Comparison of ENCODE assay signal across 21 cellular contexts in genomic region chr6:36125575-36125974, GRCh38. TPM values are rescaled to one million over a fixed set of nuclear protein-coding genes. Genes with fewer than 3 reads are reported as not detected.
DNase-seq lines count a peak whose midpoint lies in the region; ATAC-seq lines count a peak whose summit lies in the region.
"Had no signal": no experiment of that assay in that cellular context is flagged by ENCODE, and none has a peak within 500 bp of the region (broad histone marks: within the 10 kb centered on the region; RNA-seq: fewer than 3 reads in every experiment).

No MANE protein-coding gene starts in this region.

- H3K27ac Mint-ChIP-seq in CD4-positive, alpha-beta memory T cell = peak overlapping the region in 4 of 7 donors; percentile 53 to 96 (median 68)
- H3K27ac Mint-ChIP-seq in dendritic cell treated with granulocyte-macrophage colony-stimulating factor and Interleukin-4, amounts not matched to agents 40 ng/mL and 50 ng/mL, for 4 days = peak overlapping the region; percentile 80
- H3K27ac Mint-ChIP-seq in naive thymus-derived CD8-positive, alpha-beta T cell = peak overlapping the region in 7 of 10 donors; percentile 15 to 82 (median 49)

- intact Hi-C loops in CD4-positive, alpha-beta memory T cell (cut with micrococcal nuclease) = no loop called here
- intact Hi-C loops in dendritic cell treated with granulocyte-macrophage colony-stimulating factor and Interleukin-4, amounts not matched to agents 40 ng/mL and 50 ng/mL, for 4 days (cut with micrococcal nuclease) = no loop called here

- ATAC-seq in naive thymus-derived CD8-positive, alpha-beta T cell = no peak
- ATAC-seq in GM21515 (IDR thresholded peaks at IDR 0.05; ENCODE audit: unreplicated experiment) = no peak
- ATAC-seq: A549, HCT116 had no signal

- no peaks in the 10 kb centered on the region for H3K9me3 ChIP-seq in BLaER1
- no peaks in the 10 kb centered on the region for H3K9me3 ChIP-seq in CD4-positive, alpha-beta memory T cell (ENCODE audit: control insufficient read depth in 1 of 2, low read length in 2 of 2)
- H3K9me3 ChIP-seq: A549, Caco-2 had no signal

- 0 out of 2 replicates have a peak overlapping the region, but pooled peaks have one; percentile 67 for H3K4me2 ChIP-seq in BLaER1
- H3K4me2 ChIP-seq: A549 had no signal

- CTCF ChIA-PET in CD4-positive, alpha-beta memory T cell (lab: Charles Lee; ENCODE audit: partially characterized antibody) = interaction anchor here (2.2 to 9.3 kb wide), 5 partner anchors 16 to 98 kb away, joined by 5 to 70 read pairs (median 10); partner anchors contain the start of genes BRPF3 and MAPK14

- H3K4me1 Mint-ChIP-seq in CD4-positive, alpha-beta memory T cell = peaks cover 50 to 84% (median 63%) of the 10 kb centered on the region in 4 donors
- peaks cover 72% of the 10 kb centered on the region for H3K4me1 Mint-ChIP-seq in dendritic cell treated with granulocyte-macrophage colony-stimulating factor and Interleukin-4, amounts not matched to agents 40 ng/mL and 50 ng/mL, for 4 days (ENCODE audit: low read depth)
- peaks cover 34 to 87% (median 75%) of the 10 kb centered on the region in 4 donors for H3K4me1 Mint-ChIP-seq in naive thymus-derived CD8-positive, alpha-beta T cell

- H3K27ac ChIP-seq in BLaER1 = peak overlapping the region; percentile 44; the same call in 1 of the 2 replicates
- H3K27ac ChIP-seq in CD4-positive, alpha-beta memory T cell (ENCODE audit: low read depth, low read length) = no peak overlapping the region
- H3K27ac ChIP-seq: A549, GM23248, SK-N-MC had no signal

- no peak overlapping the region for H3K4me3 Mint-ChIP-seq in CD4-positive, alpha-beta memory T cell
- no peak overlapping the region for H3K4me3 Mint-ChIP-seq in dendritic cell treated with granulocyte-macrophage colony-stimulating factor and Interleukin-4, amounts not matched to agents 40 ng/mL and 50 ng/mL, for 4 days
- peak overlapping the region in 3 of 10 donors; percentile 12 to 53 (median 42) for H3K4me3 Mint-ChIP-seq in naive thymus-derived CD8-positive, alpha-beta T cell

- POLR2A ChIA-PET in CD4-positive, alpha-beta memory T cell (lab: Charles Lee; ENCODE audit: partially characterized antibody) = interaction anchor here (0.8 to 2.5 kb wide), 2 partner anchors 13 to 98 kb away, joined by 4 to 9 read pairs; partner anchors contain the start of gene MAPK14
- POLR2A ChIA-PET in naive thymus-derived CD8-positive, alpha-beta T cell (lab: Charles Lee) = interaction anchor here (0.7 to 1.4 kb wide), 2 partner anchors 11 to 97 kb away, joined by 3 read pairs; no protein-coding TSS in a partner anchor

- no peaks in the 10 kb centered on the region for H3K9me3 Mint-ChIP-seq in CD4-positive, alpha-beta memory T cell
- no peaks in the 10 kb centered on the region for H3K9me3 Mint-ChIP-seq in dendritic cell treated with granulocyte-macrophage colony-stimulating factor and Interleukin-4, amounts not matched to agents 40 ng/mL and 50 ng/mL, for 4 days
- H3K9me3 Mint-ChIP-seq in naive thymus-derived CD8-positive, alpha-beta T cell = no peaks in the 10 kb centered on the region

- H3K36me3 Mint-ChIP-seq in CD4-positive, alpha-beta memory T cell = peaks cover 0 to 1% of the 10 kb centered on the region in 2 donors
- H3K36me3 Mint-ChIP-seq in dendritic cell treated with granulocyte-macrophage colony-stimulating factor and Interleukin-4, amounts not matched to agents 40 ng/mL and 50 ng/mL, for 4 days (ENCODE audit: low read depth) = peaks cover 8% of the 10 kb centered on the region
- no peaks in the 10 kb centered on the region for H3K36me3 Mint-ChIP-seq in naive thymus-derived CD8-positive, alpha-beta T cell

- H3K9ac ChIP-seq in BLaER1 = no peak overlapping the region
- H3K9ac ChIP-seq: GM23248 had no signal

- peaks cover 90% of the 10 kb centered on the region for H3K4me1 ChIP-seq in BLaER1
- peaks cover 75% of the 10 kb centered on the region for H3K4me1 ChIP-seq in CD4-positive, alpha-beta memory T cell (ENCODE audit: insufficient read depth, low read length)

- no peaks in the 10 kb centered on the region for H4K20me1 ChIP-seq in BLaER1

- no peaks in the 10 kb centered on the region for H3K27me3 ChIP-seq in BLaER1
- no peaks in the 10 kb centered on the region for H3K27me3 ChIP-seq in CD4-positive, alpha-beta memory T cell (ENCODE audit: insufficient read depth, low read length)

- H3K27me3 Mint-ChIP-seq in CD4-positive, alpha-beta memory T cell = no peaks in the 10 kb centered on the region
- no peaks in the 10 kb centered on the region for H3K27me3 Mint-ChIP-seq in dendritic cell treated with granulocyte-macrophage colony-stimulating factor and Interleukin-4, amounts not matched to agents 40 ng/mL and 50 ng/mL, for 4 days
- no peaks in the 10 kb centered on the region for H3K27me3 Mint-ChIP-seq in naive thymus-derived CD8-positive, alpha-beta T cell

- DNase-seq in CD4-positive, alpha-beta memory T cell = no peak
- no peak for DNase-seq in naive thymus-derived CD8-positive, alpha-beta T cell
- no peak for DNase-seq in 8988T
- DNase-seq in MV-4-11 (lab: John Stamatoyannopoulos, UW) = no peak
- no peak for DNase-seq in activated CD8-positive, alpha-beta memory T cell treated with anti-CD3 and anti-CD28 coated beads, Interleukin-2, amount 50 U/mL, for 4 hours
- DNase-seq: Caco-2, DMS153, GDM1, GM23248, KG1, NCI-H187, NCI-H2227 treated with DMSO at 0.1 percent for 48 hours, NCI-H774, OCI-M1, SHP77 had no signal

- H3K36me3 ChIP-seq in BLaER1 = no peaks in the 10 kb centered on the region
- H3K36me3 ChIP-seq in CD4-positive, alpha-beta memory T cell (ENCODE audit: insufficient read depth, low read length) = no peaks in the 10 kb centered on the region

- no peak overlapping the region for H3K4me3 ChIP-seq in BLaER1
- no peak overlapping the region for H3K4me3 ChIP-seq in CD4-positive, alpha-beta memory T cell (ENCODE audit: low read length in 2 of 2)
- H3K4me3 ChIP-seq: A549, GM23248, SK-N-MC had no signal

RNA-seq across cellular contexts. Expression of gene MAPK13, which starts 4.7 kb away (rescaled TPM):
- total RNA-seq in CD4-positive, alpha-beta memory T cell = 10 to 100 TPM; 29.6 to 30.4 TPM
- 10 to 100 TPM; 29.1 to 36.8 TPM for polyA plus RNA-seq in CD4-positive, alpha-beta memory T cell
- total RNA-seq in naive thymus-derived CD8-positive, alpha-beta T cell = 10 to 100 TPM; 38.7 to 41.8 TPM
- polyA plus RNA-seq in naive thymus-derived CD8-positive, alpha-beta T cell = 10 to 100 TPM; 35.2 to 37.1 (median 35.7) TPM
